In genomic region chr6:38136547-38136946, GRCh38 we compare ENCODE assay signal across 22 cellular contexts.
A peak's percentile ranks its signal among the peaks of the same experiment; 100 is the strongest.
DNase-seq lines count a peak whose midpoint lies in the region; ATAC-seq and TF ChIP-seq lines count a peak whose summit lies in the region.
"Had no signal": no experiment of that assay in that cellular context is flagged by ENCODE, and none has a peak within 500 bp of the region (broad histone marks: within the 10 kb centered on the region; RNA-seq: fewer than 3 reads in every experiment).

No MANE protein-coding gene starts in this region.

- H3K27me3 ChIP-seq in HUES48 (ENCODE audit: control insufficient read depth, insufficient read depth, low read length) = no peaks in the 10 kb centered on the region
- H3K27me3 ChIP-seq: upper lobe of right lung had no signal

- no peak for ATAC-seq in GM18502 (IDR thresholded peaks at IDR 0.05; ENCODE audit: poor library complexity, unreplicated experiment)
- no peak for ATAC-seq in HG03378 (IDR thresholded peaks at IDR 0.05; ENCODE audit: unreplicated experiment)
- ATAC-seq: CD8-positive, alpha-beta T cell; naive thymus-derived CD8-positive, alpha-beta T cell; T-helper 17 cell; upper lobe of right lung had no signal

- H3K27ac ChIP-seq in HUES48 (ENCODE audit: low read depth, low read length) = peak overlapping the region; percentile 29
- H3K27ac ChIP-seq: RWPE1, upper lobe of right lung had no signal

- H3K4me1 ChIP-seq in HUES48 (ENCODE audit: control insufficient read depth, insufficient read depth, low read length) = peaks cover 31% of the 10 kb centered on the region

- no peaks in the 10 kb centered on the region for H3K36me3 ChIP-seq in HUES48 (ENCODE audit: control insufficient read depth, insufficient read depth, low read length)
- H3K36me3 ChIP-seq: upper lobe of right lung had no signal

- no peaks in the 10 kb centered on the region for H3K9me3 ChIP-seq in HUES48 (ENCODE audit: control insufficient read depth, insufficient read depth, low read length)
- H3K9me3 ChIP-seq: SK-N-SH, upper lobe of right lung had no signal

- no peak for TF ChIP-seq CTCF in choroid plexus epithelial cell (conservative IDR thresholded peaks at IDR 0.05; ENCODE audit: low read depth, low read length)

- H3K9ac ChIP-seq in HUES48 (ENCODE audit: low read depth, low read length) = no peak overlapping the region
- H3K9ac ChIP-seq: SK-N-SH had no signal

- H3K4me3 ChIP-seq in HUES48 (ENCODE audit: low read depth, low read length) (no peak overlapping the region), choroid plexus epithelial cell (ENCODE audit: low read depth, low read length) (no peak overlapping the region)
- H3K4me3 ChIP-seq: upper lobe of right lung had no signal

- DNase-seq in ELR (ENCODE audit: low read depth) (peak; percentile 24), choroid plexus epithelial cell (ENCODE audit: low read depth) (peak; percentile 33), islet precursor cell (peak; percentile 47), occipital lobe (lab: John Stamatoyannopoulos, UW) (no peak), COLO668 (lab: John Stamatoyannopoulos, UW; ENCODE audit: unreplicated experiment) (no peak)
- DNase-seq: activated CD4-positive, alpha-beta T cell treated with anti-CD3 and anti-CD28 coated beads for 4 hours; activated gamma-delta T cell; activated naive CD8-positive, alpha-beta T cell treated with anti-CD3 and anti-CD28 coated beads, Interleukin-2, amount 10 ng/mL, durations not matched to agents 7 days and 5 days; CD8-positive, alpha-beta T cell; central memory CD4-positive, alpha-beta T cell; dermis blood vessel endothelial cell; kidney; naive thymus-derived CD8-positive, alpha-beta T cell; NCI-H1092 treated with DMSO at 0.1 percent for 48 hours; NCI-H774; SK-N-SH; T-helper 17 cell; upper lobe of right lung had no signal

Comparison
In these comparisons a context has a peak if more than half of its experiments do, and no peak if none do; other contexts are left out.
1. DNase-seq: peak in ELR (single experiment), choroid plexus epithelial cell (single experiment) and islet precursor cell (single experiment); none in occipital lobe (single experiment) and COLO668 (single experiment).